8 cellular contexts compared by ENCODE assay signal in genomic region chr16:2969545-2970521, GRCh38. TPM values are rescaled to one million over a fixed set of nuclear protein-coding genes. Genes with fewer than 3 reads are reported as not detected.
A peak's percentile ranks its signal among the peaks of the same experiment; 100 is the strongest.
DNase-seq lines count a peak whose midpoint lies in the region; ATAC-seq and TF ChIP-seq lines count a peak whose summit lies in the region.

No MANE protein-coding gene starts in this region.

- DNase-seq in NCI-H345 (lab: John Stamatoyannopoulos, UW) (peak; percentile 70), NCI-H345 treated with DMSO at 0.1 percent for 48 hours (lab: John Stamatoyannopoulos, UW; ENCODE audit: unreplicated experiment) (no peak), NOMO-1 treated with dmso at 0.1 percent for 144 hours (lab: John Stamatoyannopoulos, UW; ENCODE audit: unreplicated experiment) (peak; percentile 45), epithelial cell of prostate (ENCODE audit: low read depth, low spot score) (no peak), mucosa of descending colon (peak; percentile 70 to 82 (median 82))
- DNase-seq in activated CD8-positive, alpha-beta memory T cell treated with anti-CD3 and anti-CD28 coated beads, Interleukin-2, amount 50 U/mL, for 24 hours (ENCODE audit: extremely low read depth) = peak; percentile 46
- peak; percentile 69 to 81 for DNase-seq in stimulated activated CD8-positive, alpha-beta memory T cell treated with anti-CD3 and anti-CD28 coated beads, Interleukin-7, amount 100 ng/mL, for 48 hours (ENCODE audit: extremely low read depth in 1 of 2, low read depth in 1 of 2)

- ATAC-seq in HG03064 (IDR thresholded peaks at IDR 0.05; ENCODE audit: low read depth, unreplicated experiment) = peak; percentile 30
- ATAC-seq in mucosa of descending colon = peak; percentile 44

- intact Hi-C loops in mucosa of descending colon (cut with DNase I, micrococcal nuclease) = no loop called here

- H3K4me3 ChIP-seq in mucosa of descending colon = peak overlapping the region; percentile 42

- TF ChIP-seq CTCF in mucosa of descending colon (IDR thresholded peaks at IDR 0.05) = peak; percentile 14

- no peaks in the 10 kb centered on the region for H3K36me3 ChIP-seq in mucosa of descending colon (ENCODE audit: low read depth)

- peak overlapping the region; percentile 35 for H3K27ac ChIP-seq in epithelial cell of prostate

- peaks cover 23% of the 10 kb centered on the region for H3K4me1 ChIP-seq in mucosa of descending colon (ENCODE audit: low read depth)

- H3K9me3 ChIP-seq in mucosa of descending colon = no peaks in the 10 kb centered on the region

RNA-seq across cellular contexts. Expression of gene PAQR4, which starts 0.7 kb away (rescaled TPM):
- 10 to 100 TPM in 1 of 3 donors, 1 to 10 TPM in 2; 4.2 to 16.1 (median 8.0) TPM for total RNA-seq in mucosa of descending colon

RNA-seq across cellular contexts. Expression of gene KREMEN2, which starts 5.8 kb away (rescaled TPM):
- total RNA-seq in mucosa of descending colon = 1 to 10 TPM in 2 of 3 donors, under 1 TPM in 1; 0.22 to 1.7 (median 1.3) TPM

RNA-seq across cellular contexts. Expression of gene PKMYT1, which starts 10.4 kb away (rescaled TPM):
- 10 to 100 TPM in 1 of 3 donors, 1 to 10 TPM in 2; 3.1 to 20.0 (median 6.9) TPM for total RNA-seq in mucosa of descending colon

RNA-seq across cellular contexts. Expression of gene CLDN9, which starts 42.9 kb away (rescaled TPM):
- under 1 TPM; 0.14 to 0.61 (median 0.47) TPM for total RNA-seq in mucosa of descending colon

RNA-seq across cellular contexts. Expression of gene CLDN6, which starts 48.1 kb away (rescaled TPM):
- not detected for total RNA-seq in mucosa of descending colon

Comparison
In these comparisons a context has a peak if more than half of its experiments do, and no peak if none do; other contexts are left out.
1. DNase-seq: peak in NCI-H345 (single experiment), NOMO-1 treated with dmso at 0.1 percent for 144 hours (single experiment), activated CD8-positive, alpha-beta memory T cell treated with anti-CD3 and anti-CD28 coated beads, Interleukin-2, amount 50 U/mL, for 24 hours (single experiment), mucosa of descending colon (3 of 3) and stimulated activated CD8-positive, alpha-beta memory T cell treated with anti-CD3 and anti-CD28 coated beads, Interleukin-7, amount 100 ng/mL, for 48 hours (2 of 2); none in NCI-H345 treated with DMSO at 0.1 percent for 48 hours (single experiment) and epithelial cell of prostate (single experiment).